In the genomic region with DNA sequence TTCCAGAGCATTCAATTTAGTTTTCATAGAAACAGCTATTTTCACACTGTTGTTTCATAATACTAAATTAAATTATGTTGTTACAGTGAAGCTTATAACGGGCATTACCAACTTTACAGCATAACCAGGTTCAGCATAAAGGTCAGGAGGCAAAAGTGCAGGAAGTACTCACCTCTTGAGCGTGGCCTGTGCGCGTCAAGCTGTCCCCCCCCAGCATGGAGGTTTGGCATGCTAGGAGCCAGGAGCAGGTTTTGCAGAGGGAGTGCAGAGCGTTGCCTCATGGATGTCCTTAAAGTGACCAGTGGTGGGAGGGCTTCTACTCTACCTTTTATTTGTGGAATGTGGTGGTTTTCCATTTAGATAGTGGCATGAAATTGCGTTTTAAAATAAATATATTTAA, we compare ENCODE assay signal across 34 cellular contexts.
"Had no signal": no experiment of that assay in that cellular context is flagged by ENCODE, and none has a peak within 500 bp of the region (broad histone marks: within the 10 kb centered on the region; RNA-seq: fewer than 3 reads in every experiment).

No MANE protein-coding gene starts in this region.

- H3K4me3 ChIP-seq: MG63 had no signal

- H3K27me3 ChIP-seq: MG63 had no signal

- H3K36me3 ChIP-seq: MG63 had no signal

- DNase-seq: Karpas-422, Kasumi-1, MG63, MM.1S, MV-4-11, NCI-H1048, NCI-H1092, NCI-H1092 treated with DMSO at 0.1 percent for 48 hours, NCI-H1105, NCI-H1105 treated with DMSO at 0.1 percent for 48 hours, NCI-H1417, NCI-H1417 treated with DMSO at 0.1 percent for 48 hours, NCI-H1436, NCI-H1436 treated with DMSO at 0.1 percent for 48 hours, NCI-H146, NCI-H1694, NCI-H1694 treated with DMSO at 0.1 percent for 48 hours, NCI-H187, NCI-H187 treated with DMSO at 0.1 percent for 48 hours, NCI-H1930, NCI-H2029, NCI-H2029 treated with DMSO at 0.1 percent for 48 hours, NCI-H2081, NCI-H2081 treated with DMSO at 0.1 percent for 48 hours, NCI-H2107, NCI-H2171, NCI-H2171 treated with DMSO at 0.1 percent for 48 hours, NCI-H2227 treated with DMSO at 0.1 percent for 48 hours, NCI-H226, NCI-H345, NCI-H446, NCI-H446 treated with DMSO at 0.1 percent for 48 hours, NCI-H510A, NCI-H510A treated with DMSO at 0.1 percent for 48 hours had no signal
